ENCODE assay signal across 17 cellular contexts in genomic region chr6:108676555-108676954, GRCh38.
A peak's percentile ranks its signal among the peaks of the same experiment; 100 is the strongest.
DNase-seq lines count a peak whose midpoint lies in the region; ATAC-seq, FAIRE-seq and TF ChIP-seq lines count a peak whose summit lies in the region.
"Had no signal": no experiment of that assay in that cellular context is flagged by ENCODE, and none has a peak within 500 bp of the region (broad histone marks: within the 10 kb centered on the region; RNA-seq: fewer than 3 reads in every experiment).

No MANE protein-coding gene starts in this region.

- FAIRE-seq in GM19239 (lab: Jason Lieb, UNC), result no peak
- FAIRE-seq: H1, kidney had no signal

- BruUV-seq in Panc1 (replicated peaks; lab: Mats Ljungman, UMichigan), result no TSS peak

- no peaks in the 10 kb centered on the region for H3K9me3 Mint-ChIP-seq in activated T-helper 2 cell treated with anti-CD3 and anti-CD28 coated beads, Interferon-gamma antibody, Interleukin-2, Interleukin-4, amounts not matched to agents 10 μg/mL and 5 μg/mL and 100 μg/mL, durations not matched to agents 14 hours and 24 hours and 36 hours
- H3K9me3 Mint-ChIP-seq: activated B cell treated with CpG ODN at 0.5 μM for 24 hours; IgD-negative memory B cell; T-helper 1 cell treated with Interleukin-12 subunit alpha and Interleukin-12 subunit beta and Interleukin-4 antibody, amounts not matched to agents 30 μg/mL and 1 μg/mL, for 36 hours had no signal

- no peak overlapping the region for H3K4me3 Mint-ChIP-seq in activated T-helper 2 cell treated with anti-CD3 and anti-CD28 coated beads, Interferon-gamma antibody, Interleukin-2, Interleukin-4, amounts not matched to agents 10 μg/mL and 5 μg/mL and 100 μg/mL, durations not matched to agents 14 hours and 24 hours and 36 hours (ENCODE audit: low read depth)
- H3K4me3 Mint-ChIP-seq: activated B cell treated with CpG ODN at 0.5 μM for 24 hours; IgD-negative memory B cell; T-helper 1 cell treated with Interleukin-12 subunit alpha and Interleukin-12 subunit beta and Interleukin-4 antibody, amounts not matched to agents 30 μg/mL and 1 μg/mL, for 36 hours had no signal

- peaks cover 50% of the 10 kb centered on the region for H3F3A ChIP-seq in MM.1S (ENCODE audit: insufficient read depth, low read length)

- no peaks in the 10 kb centered on the region for H4K20me1 ChIP-seq in MM.1S (ENCODE audit: insufficient read depth, low read length)

- DNase-seq in MM.1S (no peak), Panc1 (ENCODE audit: low read depth, low spot score) (no peak), left kidney (ENCODE audit: low read depth, low spot score) (peak; percentile 48), GM19239 (ENCODE audit: insufficient read length, low spot score) (no peak)
- no peak for DNase-seq in activated T-helper 2 cell treated with anti-CD3 and anti-CD28 coated beads, Interferon-gamma antibody, Interleukin-2, Interleukin-4, amounts not matched to agents 10 μg/mL and 5 μg/mL and 100 μg/mL, durations not matched to agents 14 hours and 24 hours and 36 hours (ENCODE audit: low spot score)
- DNase-seq: activated B cell treated with CpG ODN at 0.5 μM for 24 hours; activated CD8-positive, alpha-beta memory T cell treated with anti-CD3 and anti-CD28 coated beads for 24 hours; DMS 273 treated with DMSO at 0.1 percent for 48 hours; kidney; retina; stimulated activated CD4-positive, alpha-beta T cell treated with anti-CD3 and anti-CD28 coated beads, Interleukin-2, amount 100 ng/mL, for 24 hours had no signal

- no peaks in the 10 kb centered on the region for H3K27me3 ChIP-seq in MM.1S (replicated peaks; ENCODE audit: insufficient read depth, low read length)
- H3K27me3 ChIP-seq in Panc1 (ENCODE audit: control insufficient read depth, insufficient read depth, low read length), result no peaks in the 10 kb centered on the region
- no peaks in the 10 kb centered on the region for H3K27me3 ChIP-seq in subcutaneous abdominal adipose tissue (ENCODE audit: control insufficient read depth in 5 of 5, insufficient read depth in 4 of 5, low read length in 5 of 5)
- H3K27me3 ChIP-seq: BLaER1 had no signal

- no peak overlapping the region for H3K27ac Mint-ChIP-seq in activated T-helper 2 cell treated with anti-CD3 and anti-CD28 coated beads, Interferon-gamma antibody, Interleukin-2, Interleukin-4, amounts not matched to agents 10 μg/mL and 5 μg/mL and 100 μg/mL, durations not matched to agents 14 hours and 24 hours and 36 hours
- H3K27ac Mint-ChIP-seq: activated B cell treated with CpG ODN at 0.5 μM for 24 hours; IgD-negative memory B cell; T-helper 1 cell treated with Interleukin-12 subunit alpha and Interleukin-12 subunit beta and Interleukin-4 antibody, amounts not matched to agents 30 μg/mL and 1 μg/mL, for 36 hours had no signal

- H3K27ac ChIP-seq in MM.1S (ENCODE audit: low read length), result peak overlapping the region; percentile 99; the same call in 1 of the 2 replicates
- H3K27ac ChIP-seq in Panc1 (ENCODE audit: low read length), result 0 out of 2 replicates have a peak overlapping the region, but pooled peaks have one; percentile 10
- peak overlapping the region; percentile 3 for H3K27ac ChIP-seq in subcutaneous abdominal adipose tissue (ENCODE audit: low read depth, low read length)
- H3K27ac ChIP-seq: BLaER1 had no signal

- TF ChIP-seq CTCF in MM.1S (IDR thresholded peaks at IDR 0.05; ENCODE audit: low read length) (no peak), Panc1 (IDR thresholded peaks at IDR 0.05) (no peak)

- H3K79me2 ChIP-seq in MM.1S (ENCODE audit: low read length), result peaks cover 94% of the 10 kb centered on the region

- H3K36me3 ChIP-seq in MM.1S (replicated peaks; ENCODE audit: insufficient read depth, low read length) (peaks cover 8% of the 10 kb centered on the region; the same call in 1 of the 2 replicates), Panc1 (ENCODE audit: control insufficient read depth, insufficient read depth, low read length) (no peaks in the 10 kb centered on the region), subcutaneous abdominal adipose tissue (ENCODE audit: control insufficient read depth in 5 of 5, insufficient read depth in 5 of 5, low read length in 5 of 5) (peaks cover 0 to 10% (median 5%) of the 10 kb centered on the region in 5 donors)

- no peak overlapping the region for H2AFZ ChIP-seq in MM.1S (ENCODE audit: low read length)

- in situ Hi-C loops in Panc1 (cut with HindIII; ENCODE audit: low pct_unique_long_range_greater_than_20kb, low sequenced_read_pairs), result no loop called here

- peaks cover 3% of the 10 kb centered on the region for H3K4me1 Mint-ChIP-seq in activated T-helper 2 cell treated with anti-CD3 and anti-CD28 coated beads, Interferon-gamma antibody, Interleukin-2, Interleukin-4, amounts not matched to agents 10 μg/mL and 5 μg/mL and 100 μg/mL, durations not matched to agents 14 hours and 24 hours and 36 hours (ENCODE audit: low read depth)

- CTCF ChIA-PET in Panc1 (lab: Charles Lee), result interaction anchor here (0.9 kb wide), 1 partner anchor 118 kb away, joined by 3 read pairs; no protein-coding TSS in a partner anchor

- intact Hi-C loops in Panc1 (cut with micrococcal nuclease; ENCODE audit: unreplicated experiment), result no loop called here
- intact Hi-C loops in activated T-helper 2 cell treated with anti-CD3 and anti-CD28 coated beads, Interferon-gamma antibody, Interleukin-2, Interleukin-4, amounts not matched to agents 10 μg/mL and 5 μg/mL and 100 μg/mL, durations not matched to agents 14 hours and 24 hours and 36 hours (cut with micrococcal nuclease), result no loop called here

- peak overlapping the region; percentile 30; the same call in 1 of the 2 replicates for H3K4me2 ChIP-seq in MM.1S (ENCODE audit: low read depth, low read length)
- H3K4me2 ChIP-seq: BLaER1 had no signal

- H3K4me3 ChIP-seq in MM.1S (ENCODE audit: low read length), result no peak overlapping the region
- no peak overlapping the region for H3K4me3 ChIP-seq in Panc1 (ENCODE audit: low read depth in 2 of 2, low read length in 2 of 2)
- no peak overlapping the region for H3K4me3 ChIP-seq in subcutaneous abdominal adipose tissue (ENCODE audit: low read depth in 1 of 5, low read length in 5 of 5)
- H3K4me3 ChIP-seq: BLaER1 had no signal

- H3K36me3 Mint-ChIP-seq in activated T-helper 2 cell treated with anti-CD3 and anti-CD28 coated beads, Interferon-gamma antibody, Interleukin-2, Interleukin-4, amounts not matched to agents 10 μg/mL and 5 μg/mL and 100 μg/mL, durations not matched to agents 14 hours and 24 hours and 36 hours (ENCODE audit: low read depth), result no peaks in the 10 kb centered on the region

- H3K9ac ChIP-seq in MM.1S (ENCODE audit: low read length) (no peak overlapping the region), subcutaneous abdominal adipose tissue (ENCODE audit: low read length in 5 of 5) (no peak overlapping the region)
- H3K9ac ChIP-seq: BLaER1 had no signal

- H3K4me1 ChIP-seq in MM.1S (ENCODE audit: low read length) (peaks cover 69% of the 10 kb centered on the region), Panc1 (ENCODE audit: control insufficient read depth, insufficient read depth, low read length) (peaks cover 43% of the 10 kb centered on the region), subcutaneous abdominal adipose tissue (ENCODE audit: control insufficient read depth in 5 of 5, insufficient read depth in 5 of 5, low read length in 5 of 5) (peaks cover 0 to 36% (median 28%) of the 10 kb centered on the region in 5 donors)
- H3K4me1 ChIP-seq: BLaER1 had no signal

- H3K9me3 ChIP-seq in MM.1S (replicated peaks; ENCODE audit: insufficient read depth, low read length) (no peaks in the 10 kb centered on the region), Panc1 (ENCODE audit: control insufficient read depth, insufficient read depth, low read depth, low read length) (no peaks in the 10 kb centered on the region), subcutaneous abdominal adipose tissue (ENCODE audit: control insufficient read depth in 5 of 5, low read length in 5 of 5) (no peaks in the 10 kb centered on the region)
- H3K9me3 ChIP-seq: BLaER1 had no signal

- POLR2A ChIA-PET in Panc1 (lab: Charles Lee), result no interaction called here

- no peak for ATAC-seq in Panc1
- ATAC-seq in HG03045 (IDR thresholded peaks at IDR 0.05; ENCODE audit: unreplicated experiment), result no peak

- H3K9me2 ChIP-seq in MM.1S (replicated peaks; ENCODE audit: insufficient read depth, low read length), result no peaks in the 10 kb centered on the region

- H3K27me3 Mint-ChIP-seq in activated T-helper 2 cell treated with anti-CD3 and anti-CD28 coated beads, Interferon-gamma antibody, Interleukin-2, Interleukin-4, amounts not matched to agents 10 μg/mL and 5 μg/mL and 100 μg/mL, durations not matched to agents 14 hours and 24 hours and 36 hours (ENCODE audit: low read depth), result peaks cover 5% of the 10 kb centered on the region
- H3K27me3 Mint-ChIP-seq: activated B cell treated with CpG ODN at 0.5 μM for 24 hours, IgD-negative memory B cell had no signal

Comparison
In these comparisons a context has a peak if more than half of its experiments do, and no peak if none do; other contexts are left out.
1. H3K27ac ChIP-seq: peak in every context shown above with its lines; median percentile 99 in MM.1S; 10 in Panc1; 3 in subcutaneous abdominal adipose tissue.